ENCODE assay signal across 1 cellular context in genomic region chr11:18347471-18348125, GRCh38.
TF ChIP-seq lines count a peak whose summit lies in the region.

No MANE protein-coding gene starts in this region.

TF ChIP-seq in SK-N-SH, 30 proteins besides CTCF, POLR2A, EP300 and RAD21 (continued from another document):
- 0 out of 2 replicates have a peak, but pooled peaks have one; percentile 35 for TF ChIP-seq ZBTB33 (IDR thresholded peaks at IDR 0.05; ENCODE audit: borderline replicate concordance, low read depth)
- TF ChIP-seq GATA2 (CRISPR knock-in tag; IDR thresholded peaks at IDR 0.05), result no peak
- TF ChIP-seq FOSL2 (IDR thresholded peaks at IDR 0.05; ENCODE audit: borderline replicate concordance, low read depth), result peak; percentile 52; the same call in 1 of the 2 replicates
- TF ChIP-seq USF1 (IDR thresholded peaks at IDR 0.05; ENCODE audit: borderline replicate concordance, low read depth), result no peak
- peak; percentile 21; the same call in 1 of the 2 replicates for TF ChIP-seq FOXM1 (IDR thresholded peaks at IDR 0.05; ENCODE audit: low read depth)
- TF ChIP-seq, protein P1, sequence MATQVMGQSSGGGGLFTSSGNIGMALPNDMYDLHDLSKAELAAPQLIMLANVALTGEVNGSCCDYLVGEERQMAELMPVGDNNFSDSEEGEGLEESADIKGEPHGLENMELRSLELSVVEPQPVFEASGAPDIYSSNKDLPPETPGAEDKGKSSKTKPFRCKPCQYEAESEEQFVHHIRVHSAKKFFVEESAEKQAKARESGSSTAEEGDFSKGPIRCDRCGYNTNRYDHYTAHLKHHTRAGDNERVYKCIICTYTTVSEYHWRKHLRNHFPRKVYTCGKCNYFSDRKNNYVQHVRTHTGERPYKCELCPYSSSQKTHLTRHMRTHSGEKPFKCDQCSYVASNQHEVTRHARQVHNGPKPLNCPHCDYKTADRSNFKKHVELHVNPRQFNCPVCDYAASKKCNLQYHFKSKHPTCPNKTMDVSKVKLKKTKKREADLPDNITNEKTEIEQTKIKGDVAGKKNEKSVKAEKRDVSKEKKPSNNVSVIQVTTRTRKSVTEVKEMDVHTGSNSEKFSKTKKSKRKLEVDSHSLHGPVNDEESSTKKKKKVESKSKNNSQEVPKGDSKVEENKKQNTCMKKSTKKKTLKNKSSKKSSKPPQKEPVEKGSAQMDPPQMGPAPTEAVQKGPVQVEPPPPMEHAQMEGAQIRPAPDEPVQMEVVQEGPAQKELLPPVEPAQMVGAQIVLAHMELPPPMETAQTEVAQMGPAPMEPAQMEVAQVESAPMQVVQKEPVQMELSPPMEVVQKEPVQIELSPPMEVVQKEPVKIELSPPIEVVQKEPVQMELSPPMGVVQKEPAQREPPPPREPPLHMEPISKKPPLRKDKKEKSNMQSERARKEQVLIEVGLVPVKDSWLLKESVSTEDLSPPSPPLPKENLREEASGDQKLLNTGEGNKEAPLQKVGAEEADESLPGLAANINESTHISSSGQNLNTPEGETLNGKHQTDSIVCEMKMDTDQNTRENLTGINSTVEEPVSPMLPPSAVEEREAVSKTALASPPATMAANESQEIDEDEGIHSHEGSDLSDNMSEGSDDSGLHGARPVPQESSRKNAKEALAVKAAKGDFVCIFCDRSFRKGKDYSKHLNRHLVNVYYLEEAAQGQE (IDR thresholded peaks at IDR 0.05; ENCODE audit: low read depth, low read length), result no peak
- 0 out of 2 replicates have a peak, but pooled peaks have one; percentile 34 for TF ChIP-seq YY1 (IDR thresholded peaks at IDR 0.05; ENCODE audit: low read depth)
- no peak for TF ChIP-seq NRF1 (IDR thresholded peaks at IDR 0.05; ENCODE audit: low read depth, low read length)
- TF ChIP-seq RCOR1 (IDR thresholded peaks at IDR 0.05; ENCODE audit: low read length), result no peak
- no peak for TF ChIP-seq CHD2 (IDR thresholded peaks at IDR 0.05; ENCODE audit: low read length, partially characterized antibody)
- TF ChIP-seq TEAD4 (IDR thresholded peaks at IDR 0.05; ENCODE audit: borderline replicate concordance, insufficient read depth), result peak; percentile 33; the same call in 1 of the 2 replicates
- TF ChIP-seq RFX5 (IDR thresholded peaks at IDR 0.05; ENCODE audit: low read length), result no peak
- no peak for TF ChIP-seq SMC3 (IDR thresholded peaks at IDR 0.05; ENCODE audit: low read depth, low read length)
- TF ChIP-seq PBX3 (IDR thresholded peaks at IDR 0.05), result no peak; the same call in 1 of the 2 replicates
- peak; percentile 40; the same call in 1 of the 2 replicates for TF ChIP-seq NFIC (IDR thresholded peaks at IDR 0.05; ENCODE audit: borderline replicate concordance)
- TF ChIP-seq MXI1 (IDR thresholded peaks at IDR 0.05; ENCODE audit: low read depth, low read length), result no peak
- TF ChIP-seq FOXJ3 (CRISPR knock-in tag; IDR thresholded peaks at IDR 0.05), result no peak
- no peak for TF ChIP-seq EZH2phosphoT487 (IDR thresholded peaks at IDR 0.05; ENCODE audit: borderline replicate concordance, low read depth)
- TF ChIP-seq IRF3 (IDR thresholded peaks at IDR 0.05; ENCODE audit: low read depth, low read length), result no peak
- TF ChIP-seq RXRA (IDR thresholded peaks at IDR 0.05; ENCODE audit: borderline replicate concordance, low read depth), result 0 out of 2 replicates have a peak, but pooled peaks have one; percentile 8
- TF ChIP-seq MEF2A (IDR thresholded peaks at IDR 0.05; ENCODE audit: borderline replicate concordance, low read depth), result peak; percentile 47; the same call in 1 of the 2 replicates
- TF ChIP-seq, protein P2, sequence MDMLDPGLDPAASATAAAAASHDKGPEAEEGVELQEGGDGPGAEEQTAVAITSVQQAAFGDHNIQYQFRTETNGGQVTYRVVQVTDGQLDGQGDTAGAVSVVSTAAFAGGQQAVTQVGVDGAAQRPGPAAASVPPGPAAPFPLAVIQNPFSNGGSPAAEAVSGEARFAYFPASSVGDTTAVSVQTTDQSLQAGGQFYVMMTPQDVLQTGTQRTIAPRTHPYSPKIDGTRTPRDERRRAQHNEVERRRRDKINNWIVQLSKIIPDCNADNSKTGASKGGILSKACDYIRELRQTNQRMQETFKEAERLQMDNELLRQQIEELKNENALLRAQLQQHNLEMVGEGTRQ (IDR thresholded peaks at IDR 0.05; ENCODE audit: borderline replicate concordance, low read depth, low read length), result no peak
- no peak for TF ChIP-seq ELF1 (IDR thresholded peaks at IDR 0.05)
- TF ChIP-seq POLR2AphosphoS5 (IDR thresholded peaks at IDR 0.05; ENCODE audit: low read depth, low read length), result peak; percentile 51; the same call in 1 of the 2 replicates
- peak; percentile 94 for TF ChIP-seq TCF12 (IDR thresholded peaks at IDR 0.05)
- no peak; the same call in 1 of the 2 replicates for TF ChIP-seq TAF1 (IDR thresholded peaks at IDR 0.05; ENCODE audit: borderline replicate concordance, low read depth, low read length)
- TF ChIP-seq MAX (IDR thresholded peaks at IDR 0.05; ENCODE audit: low read depth), result peak; percentile 10; the same call in 1 of the 2 replicates
- TF ChIP-seq GABPA (IDR thresholded peaks at IDR 0.05; ENCODE audit: low read depth), result no peak
